Comparison of ENCODE assay signal across 37 cellular contexts in genomic region chr18:75697493-75697892, GRCh38.
"Had no signal": no experiment of that assay in that cellular context is flagged by ENCODE, and none has a peak within 500 bp of the region (broad histone marks: within the 10 kb centered on the region; RNA-seq: fewer than 3 reads in every experiment).

No MANE protein-coding gene starts in this region.

- H3K27me3 Mint-ChIP-seq: activated naive CD4-positive, alpha-beta T cell treated with anti-CD3 and anti-CD28 coated beads, Interleukin-2, amount 10 ng/mL, durations not matched to agents 7 days and 5 days; activated naive CD8-positive, alpha-beta T cell; activated naive CD8-positive, alpha-beta T cell treated with anti-CD3 and anti-CD28 coated beads, Interleukin-2, amount 10 ng/mL, durations not matched to agents 7 days and 5 days; central memory CD8-positive, alpha-beta T cell had no signal

- H3K9me3 Mint-ChIP-seq: activated naive CD4-positive, alpha-beta T cell treated with anti-CD3 and anti-CD28 coated beads for 36 hours; activated naive CD4-positive, alpha-beta T cell treated with anti-CD3 and anti-CD28 coated beads, Interleukin-2, amount 10 ng/mL, durations not matched to agents 7 days and 5 days; activated naive CD4-positive, alpha-beta T cell treated with anti-CD3 and anti-CD28 coated beads, Interleukin-2, amount 50 U/mL, for 24 hours; activated naive CD8-positive, alpha-beta T cell treated with anti-CD3 and anti-CD28 coated beads for 36 hours; activated naive CD8-positive, alpha-beta T cell treated with anti-CD3 and anti-CD28 coated beads, Interleukin-2, amount 50 U/mL, for 24 hours; activated T-cell treated with anti-CD3 and anti-CD28 coated beads, Interleukin-2, amount 50 U/mL, for 24 hours; activated T-cell treated with anti-CD3 and anti-CD28 coated beads, Interleukin-2, amount 50 U/mL, for 4 hours; activated T-helper 1 cell treated with anti-CD3 and anti-CD28 coated beads, Interleukin-12 subunit alpha, Interleukin-12 subunit beta, Interleukin-2, Interleukin-4 antibody, amounts not matched to agents 30 ng/mL and 10 ng/mL and 1 ng/mL, durations not matched to agents 14 hours and 24 hours and 36 hours; activated T-helper 17 cell treated with anti-CD3 and anti-CD28 coated beads, Interleukin-2, amount 50 U/mL, for 72 hours; activated T-helper 2 cell treated with anti-CD3 and anti-CD28 coated beads, Interferon-gamma antibody, Interleukin-2, Interleukin-4, amounts not matched to agents 10 μg/mL and 5 μg/mL and 100 μg/mL, durations not matched to agents 14 hours and 24 hours and 36 hours; central memory CD8-positive, alpha-beta T cell had no signal

- H3K36me3 ChIP-seq: adrenal gland, ascending aorta, brain microvascular endothelial cell, breast epithelium, cardiac muscle cell had no signal

- H3K4me1 Mint-ChIP-seq: activated naive CD4-positive, alpha-beta T cell treated with anti-CD3 and anti-CD28 coated beads, Interleukin-2, amount 10 ng/mL, durations not matched to agents 7 days and 5 days; activated naive CD4-positive, alpha-beta T cell treated with anti-CD3 and anti-CD28 coated beads, Interleukin-2, amount 50 U/mL, for 24 hours; activated naive CD8-positive, alpha-beta T cell treated with anti-CD3 and anti-CD28 coated beads for 36 hours; activated naive CD8-positive, alpha-beta T cell treated with anti-CD3 and anti-CD28 coated beads, Interleukin-2, amount 10 ng/mL, durations not matched to agents 7 days and 5 days; activated naive CD8-positive, alpha-beta T cell treated with anti-CD3 and anti-CD28 coated beads, Interleukin-2, amount 50 U/mL, for 24 hours; activated T-helper 17 cell treated with anti-CD3 and anti-CD28 coated beads, Interleukin-2, amount 50 U/mL, for 72 hours; brain; central memory CD8-positive, alpha-beta T cell had no signal

- H3K27ac ChIP-seq: adrenal gland, ascending aorta, body of pancreas, brain microvascular endothelial cell, breast epithelium, cardiac muscle cell had no signal

- H3K4me1 ChIP-seq: adrenal gland, ascending aorta, breast epithelium had no signal

- H3K36me3 Mint-ChIP-seq: activated naive CD4-positive, alpha-beta T cell treated with anti-CD3 and anti-CD28 coated beads, Interleukin-2, amount 10 ng/mL, durations not matched to agents 7 days and 5 days; activated naive CD4-positive, alpha-beta T cell treated with anti-CD3 and anti-CD28 coated beads, Interleukin-2, amount 50 U/mL, for 24 hours; activated naive CD4-positive, alpha-beta T cell treated with anti-CD3 and anti-CD28 coated beads, Interleukin-2, amount 50 U/mL, for 72 hours; activated naive CD8-positive, alpha-beta T cell; activated naive CD8-positive, alpha-beta T cell treated with anti-CD3 and anti-CD28 coated beads for 36 hours; activated naive CD8-positive, alpha-beta T cell treated with anti-CD3 and anti-CD28 coated beads, Interleukin-2, amount 10 ng/mL, durations not matched to agents 7 days and 5 days; brain had no signal

- ATAC-seq: activated naive CD4-positive, alpha-beta T cell treated with anti-CD3 and anti-CD28 coated beads, Interleukin-2, amount 50 U/mL, for 72 hours; activated naive CD8-positive, alpha-beta T cell treated with anti-CD3 and anti-CD28 coated beads, Interleukin-2, amount 50 U/mL, for 24 hours; activated T-cell treated with anti-CD3 and anti-CD28 coated beads, Interleukin-2, amount 50 U/mL, for 4 hours; activated T-helper 17 cell treated with anti-CD3 and anti-CD28 coated beads, Interleukin-2, amount 50 U/mL, for 72 hours; body of pancreas had no signal

- H3K27ac Mint-ChIP-seq: activated naive CD4-positive, alpha-beta T cell treated with anti-CD3 and anti-CD28 coated beads for 36 hours; activated naive CD4-positive, alpha-beta T cell treated with anti-CD3 and anti-CD28 coated beads, Interleukin-2, amount 10 ng/mL, durations not matched to agents 7 days and 5 days; activated naive CD4-positive, alpha-beta T cell treated with anti-CD3 and anti-CD28 coated beads, Interleukin-2, amount 50 U/mL, for 24 hours; activated naive CD4-positive, alpha-beta T cell treated with anti-CD3 and anti-CD28 coated beads, Interleukin-2, amount 50 U/mL, for 72 hours; activated naive CD8-positive, alpha-beta T cell; activated naive CD8-positive, alpha-beta T cell treated with anti-CD3 and anti-CD28 coated beads for 36 hours; activated naive CD8-positive, alpha-beta T cell treated with anti-CD3 and anti-CD28 coated beads, Interleukin-2, amount 10 ng/mL, durations not matched to agents 7 days and 5 days; activated naive CD8-positive, alpha-beta T cell treated with anti-CD3 and anti-CD28 coated beads, Interleukin-2, amount 50 U/mL, for 24 hours; activated T-cell treated with anti-CD3 and anti-CD28 coated beads, Interleukin-2, amount 50 U/mL, for 24 hours; activated T-helper 1 cell treated with anti-CD3 and anti-CD28 coated beads, Interleukin-12 subunit alpha, Interleukin-12 subunit beta, Interleukin-2, Interleukin-4 antibody, amounts not matched to agents 30 ng/mL and 10 ng/mL and 1 ng/mL, durations not matched to agents 14 hours and 24 hours and 36 hours; activated T-helper 17 cell treated with anti-CD3 and anti-CD28 coated beads, Interleukin-2, amount 50 U/mL, for 72 hours; activated T-helper 2 cell treated with anti-CD3 and anti-CD28 coated beads, Interferon-gamma antibody, Interleukin-2, Interleukin-4, amounts not matched to agents 10 μg/mL and 5 μg/mL and 100 μg/mL, durations not matched to agents 14 hours and 24 hours and 36 hours; brain had no signal

- H3K27me3 ChIP-seq: adrenal gland, ascending aorta, body of pancreas, brain microvascular endothelial cell, breast epithelium, cardiac muscle cell had no signal

- H3K9me3 ChIP-seq: adrenal gland, ascending aorta, body of pancreas had no signal

- DNase-seq: activated effector memory CD4-positive, alpha-beta T cell treated with anti-CD3 and anti-CD28 coated beads, Interleukin-2, amount 50 U/mL, for 16 hours; activated effector memory CD4-positive, alpha-beta T cell treated with Interleukin-2 at 50 U/mL for 16 hours; activated gamma-delta T cell; activated gamma-delta T cell treated with Interleukin-2 at 50 U/mL for 16 hours; activated naive CD4-positive, alpha-beta T cell; activated naive CD4-positive, alpha-beta T cell treated with anti-CD3 and anti-CD28 coated beads for 36 hours; activated naive CD4-positive, alpha-beta T cell treated with anti-CD3 and anti-CD28 coated beads, Interleukin-2, amount 10 ng/mL, durations not matched to agents 7 days and 5 days; activated naive CD4-positive, alpha-beta T cell treated with anti-CD3 and anti-CD28 coated beads, Interleukin-2, amount 50 U/mL, for 16 hours; activated naive CD4-positive, alpha-beta T cell treated with Interleukin-2 at 50 U/mL for 16 hours; activated naive CD8-positive, alpha-beta T cell treated with anti-CD3 and anti-CD28 coated beads for 36 hours; activated naive CD8-positive, alpha-beta T cell treated with anti-CD3 and anti-CD28 coated beads, Interleukin-2, amount 10 ng/mL, durations not matched to agents 7 days and 5 days; activated naive CD8-positive, alpha-beta T cell treated with anti-CD3 and anti-CD28 coated beads, Interleukin-2, amount 50 U/mL, for 24 hours; activated T-cell treated with anti-CD3 and anti-CD28 coated beads for 4 hours; activated T-cell treated with anti-CD3 and anti-CD28 coated beads, Interleukin-2, amount 50 U/mL, for 1 hour; activated T-cell treated with anti-CD3 and anti-CD28 coated beads, Interleukin-2, amount 50 U/mL, for 24 hours; activated T-cell treated with anti-CD3 and anti-CD28 coated beads, Interleukin-2, amount 50 U/mL, for 4 hours; adrenal gland; amniotic stem cell; amygdala; anterior cingulate cortex; aorta; body of pancreas; brain microvascular endothelial cell; caudate nucleus; central memory CD4-positive, alpha-beta T cell; cerebellar nuclear complex had no signal

- H3K4me3 Mint-ChIP-seq: activated naive CD4-positive, alpha-beta T cell treated with anti-CD3 and anti-CD28 coated beads for 36 hours; activated naive CD4-positive, alpha-beta T cell treated with anti-CD3 and anti-CD28 coated beads, Interleukin-2, amount 10 ng/mL, durations not matched to agents 7 days and 5 days; activated naive CD4-positive, alpha-beta T cell treated with anti-CD3 and anti-CD28 coated beads, Interleukin-2, amount 50 U/mL, for 24 hours; activated naive CD8-positive, alpha-beta T cell; activated naive CD8-positive, alpha-beta T cell treated with anti-CD3 and anti-CD28 coated beads for 36 hours; activated naive CD8-positive, alpha-beta T cell treated with anti-CD3 and anti-CD28 coated beads, Interleukin-2, amount 10 ng/mL, durations not matched to agents 7 days and 5 days; activated naive CD8-positive, alpha-beta T cell treated with anti-CD3 and anti-CD28 coated beads, Interleukin-2, amount 50 U/mL, for 24 hours; activated T-cell treated with anti-CD3 and anti-CD28 coated beads, Interleukin-2, amount 50 U/mL, for 24 hours; activated T-cell treated with anti-CD3 and anti-CD28 coated beads, Interleukin-2, amount 50 U/mL, for 4 hours; activated T-helper 1 cell treated with anti-CD3 and anti-CD28 coated beads, Interleukin-12 subunit alpha, Interleukin-12 subunit beta, Interleukin-2, Interleukin-4 antibody, amounts not matched to agents 30 ng/mL and 10 ng/mL and 1 ng/mL, durations not matched to agents 14 hours and 24 hours and 36 hours; activated T-helper 17 cell treated with anti-CD3 and anti-CD28 coated beads, Interleukin-2, amount 50 U/mL, for 72 hours; brain; central memory CD8-positive, alpha-beta T cell had no signal

- H3K4me3 ChIP-seq: adrenal gland, ascending aorta, body of pancreas, breast epithelium, cardiac muscle cell had no signal
